ENCODE assay signal across 8 cellular contexts in the genomic region with DNA sequence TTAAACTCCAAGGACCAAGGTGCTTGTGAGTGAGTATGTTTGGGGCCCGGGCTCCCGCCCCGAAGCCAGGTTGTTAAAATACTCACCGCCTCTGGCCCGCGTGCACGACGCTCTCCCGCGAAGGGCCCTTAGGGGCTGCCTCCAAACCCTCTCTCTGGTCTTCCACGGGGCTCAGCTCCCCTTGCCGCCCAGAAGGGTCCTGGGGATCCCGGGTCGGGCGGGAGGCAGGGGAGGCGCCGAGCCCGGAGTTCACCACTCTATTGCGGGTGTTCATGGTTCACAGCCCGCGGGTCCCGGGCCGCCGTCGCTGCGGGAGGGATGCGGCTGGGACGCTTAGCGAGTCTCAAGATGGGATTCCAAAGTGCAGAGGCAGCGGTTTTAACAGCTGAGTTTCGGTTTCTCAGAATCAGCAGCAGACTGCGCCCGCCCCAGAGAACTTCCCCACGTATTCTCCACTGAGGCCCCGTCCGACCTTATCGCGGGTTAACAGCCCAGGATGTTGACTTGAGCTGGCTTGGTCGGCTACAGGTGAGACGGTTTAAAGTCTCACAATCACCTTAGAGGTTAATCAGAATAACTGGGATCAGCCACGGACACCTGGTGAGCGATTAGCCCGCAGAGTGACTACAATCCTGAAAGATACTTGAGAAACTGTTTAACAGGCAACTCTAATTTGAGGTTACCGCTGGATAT. TPM values are rescaled to one million over a fixed set of nuclear protein-coding genes. Genes with fewer than 3 reads are reported as not detected.
DNase-seq lines count a peak whose midpoint lies in the region; ATAC-seq, FAIRE-seq and TF ChIP-seq lines count a peak whose summit lies in the region.

TSS of gene EPSTI1 (minus strand) at position 350 of the 693 bp plus-strand sequence. CDS start at position 274, 76 bp downstream.

- intact Hi-C loops in activated CD4-positive, alpha-beta T cell treated with anti-CD3 and anti-CD28 coated beads, Interleukin-2, amount 10 ng/mL, durations not matched to agents 24 days and 14 days (cut with micrococcal nuclease), result loop anchor here (1.0 to 5.0 kb wide), 7 partner anchors 9 to 1680 kb away; partner anchors contain the start of genes DNAJC15 and NAA16
- intact Hi-C loops in right lobe of liver (cut with DNase I), result no loop called here

- peak within 1 kb of the TSS; percentile 99 for H3K4me3 Mint-ChIP-seq in activated CD4-positive, alpha-beta T cell treated with anti-CD3 and anti-CD28 coated beads, Interleukin-2, amount 10 ng/mL, durations not matched to agents 24 days and 14 days

- peak within 1 kb of the TSS; percentile 49 for H3K9ac ChIP-seq in HUES64 (ENCODE audit: low read depth, low read length)

- peak within 1 kb of the TSS; percentile 59 for H3K4me3 ChIP-seq in HUES64 (ENCODE audit: low read length)
- H3K4me3 ChIP-seq in right lobe of liver, result peak within 1 kb of the TSS; percentile 60 to 76 (median 70)

- FAIRE-seq in urothelium cell line (lab: Jason Lieb, UNC), result no peak

- peak; percentile 63 for DNase-seq in COLO668 (lab: John Stamatoyannopoulos, UW; ENCODE audit: unreplicated experiment)
- peak; percentile 95 for DNase-seq in activated CD4-positive, alpha-beta T cell treated with anti-CD3 and anti-CD28 coated beads, Interleukin-2, amount 10 ng/mL, durations not matched to agents 24 days and 14 days
- DNase-seq in dedifferentiated amniotic fluid mesenchymal stem cell (ENCODE audit: extremely low spot score), result peak; percentile 50
- peak; percentile 72 to 75 (median 75) for DNase-seq in right lobe of liver
- peak; percentile 31 to 66 (median 56) for DNase-seq in stimulated activated CD4-positive, alpha-beta T cell treated with anti-CD3 and anti-CD28 coated beads, TNF-alpha, amount 100 ng/mL, for 1 hour (ENCODE audit: low read depth in 3 of 3, low spot score in 1 of 3)
- DNase-seq in urothelium cell line (ENCODE audit: low spot score), result no peak

- peak; percentile 35 for TF ChIP-seq POLR2A in right lobe of liver (IDR thresholded peaks at IDR 0.05)

- H3K36me3 Mint-ChIP-seq in activated CD4-positive, alpha-beta T cell treated with anti-CD3 and anti-CD28 coated beads, Interleukin-2, amount 10 ng/mL, durations not matched to agents 24 days and 14 days (ENCODE audit: low read depth), result peaks cover 8% of the 10 kb centered on the region

- H3K27me3 Mint-ChIP-seq in activated CD4-positive, alpha-beta T cell treated with anti-CD3 and anti-CD28 coated beads, Interleukin-2, amount 10 ng/mL, durations not matched to agents 24 days and 14 days, result no peaks in the 10 kb centered on the region

- 4% methylated on average over 43 of the region's 44 CpGs for WGBS in HUES64
- WGBS in right lobe of liver (ENCODE audit: insufficient coverage, low coverage, low lambda C conversion rate, missing lambda C conversion rate), result under 1% methylated on average over 27 of the region's 44 CpGs

- peaks cover 29% of the 10 kb centered on the region for H3K27me3 ChIP-seq in HUES64 (ENCODE audit: insufficient read depth, low read length)
- no peaks in the 10 kb centered on the region for H3K27me3 ChIP-seq in right lobe of liver

- peak within 1 kb of the TSS; percentile 99 for H3K27ac Mint-ChIP-seq in activated CD4-positive, alpha-beta T cell treated with anti-CD3 and anti-CD28 coated beads, Interleukin-2, amount 10 ng/mL, durations not matched to agents 24 days and 14 days

- TF ChIP-seq CTCF in right lobe of liver (IDR thresholded peaks at IDR 0.05), result no peak

- no peaks in the 10 kb centered on the region for H3K9me3 ChIP-seq in HUES64 (ENCODE audit: insufficient read depth, low read depth, low read length)
- no peaks in the 10 kb centered on the region for H3K9me3 ChIP-seq in right lobe of liver

- H3K4me1 ChIP-seq in HUES64 (ENCODE audit: insufficient read depth, low read length), result peaks cover 14% of the 10 kb centered on the region
- peaks cover 0 to 4% (median 0%) of the 10 kb centered on the region in 4 donors for H3K4me1 ChIP-seq in right lobe of liver

- peak; percentile 70 for ATAC-seq in GM21423 (IDR thresholded peaks at IDR 0.05; ENCODE audit: unreplicated experiment)
- peak; percentile 93 to 96 (median 95) for ATAC-seq in right lobe of liver

- H3K36me3 ChIP-seq in HUES64 (ENCODE audit: insufficient read depth, low read length) (no peaks in the 10 kb centered on the region), right lobe of liver (no peaks in the 10 kb centered on the region)

- peaks cover 60% of the 10 kb centered on the region for H3K4me1 Mint-ChIP-seq in activated CD4-positive, alpha-beta T cell treated with anti-CD3 and anti-CD28 coated beads, Interleukin-2, amount 10 ng/mL, durations not matched to agents 24 days and 14 days

- peaks cover 7% of the 10 kb centered on the region for H3K9me3 Mint-ChIP-seq in activated CD4-positive, alpha-beta T cell treated with anti-CD3 and anti-CD28 coated beads, Interleukin-2, amount 10 ng/mL, durations not matched to agents 24 days and 14 days

- H3K27ac ChIP-seq in HUES64 (ENCODE audit: low read depth, low read length), result peak within 1 kb of the TSS; percentile 48; the same call in 1 of the 2 replicates
- peak within 1 kb of the TSS; percentile 77 to 91 (median 87) for H3K27ac ChIP-seq in right lobe of liver

RNA-seq across cellular contexts. Expression of gene EPSTI1, which starts in this region (rescaled TPM):
- 0.60 TPM for polyA plus RNA-seq in HUES64 (2013, experiment 1 of 2)
- 1.1 TPM for polyA plus RNA-seq in HUES64 (2013, experiment 2 of 2)
- total RNA-seq in activated CD4-positive, alpha-beta T cell treated with anti-CD3 and anti-CD28 coated beads, Interleukin-2, amount 10 ng/mL, durations not matched to agents 24 days and 14 days, result 16.2 and 16.5 TPM in 2 replicates
- 1 to 10 TPM; 2.5 to 9.9 (median 5.2) TPM for total RNA-seq in right lobe of liver
